Comparison of ENCODE assay signal across 8 cellular contexts in the genomic region with DNA sequence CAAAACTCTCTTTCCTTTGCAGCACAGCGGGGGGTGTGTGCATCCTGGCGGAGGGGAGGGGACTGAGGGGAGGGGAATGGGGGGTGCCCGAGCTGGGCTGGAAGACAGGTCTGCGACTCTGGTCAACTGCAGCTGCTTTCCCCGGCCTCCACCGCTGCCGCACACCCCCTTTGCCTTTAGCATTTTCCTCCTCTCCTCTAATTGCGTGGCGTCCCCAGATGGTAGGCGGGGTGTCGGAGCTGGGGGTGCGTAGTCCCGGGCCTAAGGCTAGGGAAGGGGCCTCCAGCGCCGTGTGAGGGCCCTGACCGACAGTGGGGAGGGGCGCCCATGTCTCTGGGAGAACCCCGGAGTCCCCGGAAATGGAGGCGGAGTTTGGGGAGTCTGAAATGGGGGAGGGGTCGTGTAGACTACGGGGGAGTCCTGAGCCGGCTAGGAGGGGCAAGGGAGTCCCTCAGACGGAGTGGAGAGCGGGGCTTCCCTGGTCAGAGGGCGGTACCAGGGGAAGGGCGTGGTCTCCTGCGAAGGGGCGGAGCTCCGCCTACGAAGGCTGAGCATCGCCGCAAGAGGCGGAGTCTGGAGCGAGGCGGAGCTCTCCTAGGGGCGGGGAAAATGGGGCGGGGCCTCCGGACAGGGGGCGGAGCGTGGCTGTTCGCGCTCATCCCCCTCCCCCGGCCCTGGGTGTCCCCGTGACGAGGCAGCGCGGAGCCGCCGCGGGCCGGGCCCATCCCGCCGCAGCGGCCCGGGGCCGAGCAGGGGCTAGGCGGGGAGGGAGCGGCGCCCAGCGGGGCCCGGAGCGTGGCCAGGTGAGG. TPM values are rescaled to one million over a fixed set of nuclear protein-coding genes. Genes with fewer than 3 reads are reported as not detected.
DNase-seq lines count a peak whose midpoint lies in the region; ATAC-seq and TF ChIP-seq lines count a peak whose summit lies in the region.

A gene with protein sequence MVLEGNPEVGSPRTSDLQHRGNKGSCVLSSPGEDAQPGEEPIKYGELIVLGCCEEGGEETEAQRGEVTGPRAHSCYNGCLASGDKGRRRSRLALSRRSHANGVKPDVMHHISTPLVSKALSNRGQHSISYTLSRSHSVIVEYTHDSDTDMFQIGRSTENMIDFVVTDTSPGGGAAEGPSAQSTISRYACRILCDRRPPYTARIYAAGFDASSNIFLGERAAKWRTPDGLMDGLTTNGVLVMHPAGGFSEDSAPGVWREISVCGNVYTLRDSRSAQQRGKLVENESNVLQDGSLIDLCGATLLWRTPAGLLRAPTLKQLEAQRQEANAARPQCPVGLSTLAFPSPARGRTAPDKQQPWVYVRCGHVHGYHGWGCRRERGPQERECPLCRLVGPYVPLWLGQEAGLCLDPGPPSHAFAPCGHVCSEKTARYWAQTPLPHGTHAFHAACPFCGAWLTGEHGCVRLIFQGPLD (plus strand): TSS at position 681 of the 809 bp plus-strand sequence. CDS start 1,224 bp downstream, outside the sequence.

- H3K9me3 Mint-ChIP-seq in activated CD4-positive, alpha-beta T cell treated with anti-CD3 and anti-CD28 coated beads, Interleukin-2, amount 10 ng/mL, durations not matched to agents 24 days and 14 days = peaks cover 6% of the 10 kb centered on the region

- H3K36me3 Mint-ChIP-seq in activated CD4-positive, alpha-beta T cell treated with anti-CD3 and anti-CD28 coated beads, Interleukin-2, amount 10 ng/mL, durations not matched to agents 24 days and 14 days (ENCODE audit: low read depth) = peaks cover 4% of the 10 kb centered on the region

- H3K4me3 ChIP-seq in coronary artery = peak within 1 kb of the TSS; percentile 87

- H3K27ac ChIP-seq in coronary artery = peak within 1 kb of the TSS; percentile 58 to 87

- H3K27me3 Mint-ChIP-seq in activated CD4-positive, alpha-beta T cell treated with anti-CD3 and anti-CD28 coated beads, Interleukin-2, amount 10 ng/mL, durations not matched to agents 24 days and 14 days = no peaks in the 10 kb centered on the region

- TF ChIP-seq CTCF in coronary artery (IDR thresholded peaks at IDR 0.05) = no peak

- H3K4me3 Mint-ChIP-seq in activated CD4-positive, alpha-beta T cell treated with anti-CD3 and anti-CD28 coated beads, Interleukin-2, amount 10 ng/mL, durations not matched to agents 24 days and 14 days = peak within 1 kb of the TSS; percentile 92

- DNase-seq in AG08396 (ENCODE audit: low spot score) (peak; percentile 99), NCI-H345 treated with DMSO at 0.1 percent for 48 hours (lab: John Stamatoyannopoulos, UW; ENCODE audit: unreplicated experiment) (peak; percentile 76), coronary artery (ENCODE audit: low spot score) (peak; percentile 95), left lobe of liver (ENCODE audit: low spot score) (peak; percentile 94)
- peak; percentile 97 for DNase-seq in activated CD4-positive, alpha-beta T cell treated with anti-CD3 and anti-CD28 coated beads, Interleukin-2, amount 10 ng/mL, durations not matched to agents 24 days and 14 days
- DNase-seq in stimulated activated CD4-positive, alpha-beta T cell treated with anti-CD3 and anti-CD28 coated beads, Interleukin-1b, Interleukin-23, amount 100 ng/mL, for 48 hours = peak; percentile 92

- H3K4me1 Mint-ChIP-seq in activated CD4-positive, alpha-beta T cell treated with anti-CD3 and anti-CD28 coated beads, Interleukin-2, amount 10 ng/mL, durations not matched to agents 24 days and 14 days = peaks cover 33% of the 10 kb centered on the region

- peak within 1 kb of the TSS; percentile 84 for H3K27ac Mint-ChIP-seq in activated CD4-positive, alpha-beta T cell treated with anti-CD3 and anti-CD28 coated beads, Interleukin-2, amount 10 ng/mL, durations not matched to agents 24 days and 14 days

- ATAC-seq in GM19025 (IDR thresholded peaks at IDR 0.05; ENCODE audit: low read depth, unreplicated experiment) (peak; percentile 71), HG03342 (IDR thresholded peaks at IDR 0.05; ENCODE audit: unreplicated experiment) (peak; percentile 77), left lobe of liver (peak; percentile 97)

- intact Hi-C loops in activated CD4-positive, alpha-beta T cell treated with anti-CD3 and anti-CD28 coated beads, Interleukin-2, amount 10 ng/mL, durations not matched to agents 24 days and 14 days (cut with micrococcal nuclease) = loop anchor here (1.0 to 5.0 kb wide), 3 partner anchors 14 to 151 kb away; partner anchors contain the start of genes DPP3 and RBM14

RNA-seq across cellular contexts. Expression of the gene that starts here (rescaled TPM):
- 16.1 and 18.3 TPM in 2 replicates for total RNA-seq in activated CD4-positive, alpha-beta T cell treated with anti-CD3 and anti-CD28 coated beads, Interleukin-2, amount 10 ng/mL, durations not matched to agents 24 days and 14 days
- 4.8 TPM for total RNA-seq in left lobe of liver

Comparison
In these comparisons a context has a peak if more than half of its experiments do, and no peak if none do; other contexts are left out.
1. Peak in every context shown above with its lines: DNase-seq, ATAC-seq, H3K4me3 ChIP-seq and H3K27ac ChIP-seq.